Comparison of ENCODE assay signal across 1 cellular context in genomic region chr19:23395041-23395721, GRCh38.
A peak's percentile ranks its signal among the peaks of the same experiment; 100 is the strongest.
TF ChIP-seq lines count a peak whose summit lies in the region.

Gene ZNF91, minus strand, starts transcription at chr19:23395471. Its CDS starts 117 bp downstream, at chr19:23395354.

TF ChIP-seq in HepG2, 621 proteins besides CTCF, POLR2A, EP300 and RAD21 (continued from another document):
- peak; percentile 85 for TF ChIP-seq NFAT5 (CRISPR knock-in tag; IDR thresholded peaks at IDR 0.05)
- peak; percentile 25; the same call in 1 of the 2 replicates for TF ChIP-seq POGK (CRISPR knock-in tag; conservative IDR thresholded peaks at IDR 0.05)
- 0 out of 2 replicates have a peak, but pooled peaks have one; percentile 25 for TF ChIP-seq MTF1 (CRISPR knock-in tag; IDR thresholded peaks at IDR 0.05)
- peak; percentile 58; the same call in 1 of the 2 replicates for TF ChIP-seq ZNF276 (CRISPR knock-in tag; IDR thresholded peaks at IDR 0.05; ENCODE audit: low read depth)
- no peak for TF ChIP-seq MAFG (CRISPR knock-in tag; IDR thresholded peaks at IDR 0.05)
- peak; percentile 43 for TF ChIP-seq HDAC2 (CRISPR knock-in tag; IDR thresholded peaks at IDR 0.05)
- peak; percentile 43 for TF ChIP-seq RBM39 (IDR thresholded peaks at IDR 0.05; ENCODE audit: low read depth, low read length, poor library complexity, severe bottlenecking)
- peak; percentile 67; the same call in 1 of the 2 replicates for TF ChIP-seq NFKBIZ (CRISPR knock-in tag; IDR thresholded peaks at IDR 0.05)
- no peak; the same call in 1 of the 2 replicates for TF ChIP-seq ZBTB20 (CRISPR knock-in tag; IDR thresholded peaks at IDR 0.05; ENCODE audit: borderline replicate concordance, low read depth)
- TF ChIP-seq XRCC5 (optimal IDR thresholded peaks at IDR 0.05; ENCODE audit: low read length) = no peak
- TF ChIP-seq KAT2B (IDR thresholded peaks at IDR 0.05; ENCODE audit: borderline replicate concordance, low read depth, low read length) = no peak
- TF ChIP-seq ZNF788 (CRISPR knock-in tag; IDR thresholded peaks at IDR 0.05; ENCODE audit: borderline replicate concordance) = peak; percentile 80
- peak; percentile 81 for TF ChIP-seq ASH2L (IDR thresholded peaks at IDR 0.05; ENCODE audit: insufficient read length, low read depth, low read length)
- no peak for TF ChIP-seq REL (CRISPR knock-in tag; conservative IDR thresholded peaks at IDR 0.05)
- TF ChIP-seq, protein P1, sequence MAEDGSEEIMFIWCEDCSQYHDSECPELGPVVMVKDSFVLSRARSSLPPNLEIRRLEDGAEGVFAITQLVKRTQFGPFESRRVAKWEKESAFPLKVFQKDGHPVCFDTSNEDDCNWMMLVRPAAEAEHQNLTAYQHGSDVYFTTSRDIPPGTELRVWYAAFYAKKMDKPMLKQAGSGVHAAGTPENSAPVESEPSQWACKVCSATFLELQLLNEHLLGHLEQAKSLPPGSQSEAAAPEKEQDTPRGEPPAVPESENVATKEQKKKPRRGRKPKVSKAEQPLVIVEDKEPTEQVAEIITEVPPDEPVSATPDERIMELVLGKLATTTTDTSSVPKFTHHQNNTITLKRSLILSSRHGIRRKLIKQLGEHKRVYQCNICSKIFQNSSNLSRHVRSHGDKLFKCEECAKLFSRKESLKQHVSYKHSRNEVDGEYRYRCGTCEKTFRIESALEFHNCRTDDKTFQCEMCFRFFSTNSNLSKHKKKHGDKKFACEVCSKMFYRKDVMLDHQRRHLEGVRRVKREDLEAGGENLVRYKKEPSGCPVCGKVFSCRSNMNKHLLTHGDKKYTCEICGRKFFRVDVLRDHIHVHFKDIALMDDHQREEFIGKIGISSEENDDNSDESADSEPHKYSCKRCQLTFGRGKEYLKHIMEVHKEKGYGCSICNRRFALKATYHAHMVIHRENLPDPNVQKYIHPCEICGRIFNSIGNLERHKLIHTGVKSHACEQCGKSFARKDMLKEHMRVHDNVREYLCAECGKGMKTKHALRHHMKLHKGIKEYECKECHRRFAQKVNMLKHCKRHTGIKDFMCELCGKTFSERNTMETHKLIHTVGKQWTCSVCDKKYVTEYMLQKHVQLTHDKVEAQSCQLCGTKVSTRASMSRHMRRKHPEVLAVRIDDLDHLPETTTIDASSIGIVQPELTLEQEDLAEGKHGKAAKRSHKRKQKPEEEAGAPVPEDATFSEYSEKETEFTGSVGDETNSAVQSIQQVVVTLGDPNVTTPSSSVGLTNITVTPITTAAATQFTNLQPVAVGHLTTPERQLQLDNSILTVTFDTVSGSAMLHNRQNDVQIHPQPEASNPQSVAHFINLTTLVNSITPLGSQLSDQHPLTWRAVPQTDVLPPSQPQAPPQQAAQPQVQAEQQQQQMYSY (CRISPR knock-in tag; IDR thresholded peaks at IDR 0.05) = 0 out of 2 replicates have a peak, but pooled peaks have one; percentile 16
- TF ChIP-seq ZNF343 (CRISPR knock-in tag; IDR thresholded peaks at IDR 0.05) = no peak
- peak; percentile 94 for TF ChIP-seq POLR2G (IDR thresholded peaks at IDR 0.05; ENCODE audit: low read depth, low read length)
- no peak for TF ChIP-seq U2AF2 (IDR thresholded peaks at IDR 0.05; ENCODE audit: low read depth, low read length)
- TF ChIP-seq SIN3B (IDR thresholded peaks at IDR 0.05; ENCODE audit: low read length) = peak; percentile 34; the same call in 1 of the 2 replicates
- TF ChIP-seq, protein P2, sequence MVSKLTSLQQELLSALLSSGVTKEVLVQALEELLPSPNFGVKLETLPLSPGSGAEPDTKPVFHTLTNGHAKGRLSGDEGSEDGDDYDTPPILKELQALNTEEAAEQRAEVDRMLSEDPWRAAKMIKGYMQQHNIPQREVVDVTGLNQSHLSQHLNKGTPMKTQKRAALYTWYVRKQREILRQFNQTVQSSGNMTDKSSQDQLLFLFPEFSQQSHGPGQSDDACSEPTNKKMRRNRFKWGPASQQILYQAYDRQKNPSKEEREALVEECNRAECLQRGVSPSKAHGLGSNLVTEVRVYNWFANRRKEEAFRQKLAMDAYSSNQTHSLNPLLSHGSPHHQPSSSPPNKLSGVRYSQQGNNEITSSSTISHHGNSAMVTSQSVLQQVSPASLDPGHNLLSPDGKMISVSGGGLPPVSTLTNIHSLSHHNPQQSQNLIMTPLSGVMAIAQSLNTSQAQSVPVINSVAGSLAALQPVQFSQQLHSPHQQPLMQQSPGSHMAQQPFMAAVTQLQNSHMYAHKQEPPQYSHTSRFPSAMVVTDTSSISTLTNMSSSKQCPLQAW (CRISPR knock-in tag; IDR thresholded peaks at IDR 0.05) = peak; percentile 73; the same call in 1 of the 2 replicates
- TF ChIP-seq GABPB1 (CRISPR knock-in tag; IDR thresholded peaks at IDR 0.05) = peak; percentile 90
- TF ChIP-seq, protein P3, sequence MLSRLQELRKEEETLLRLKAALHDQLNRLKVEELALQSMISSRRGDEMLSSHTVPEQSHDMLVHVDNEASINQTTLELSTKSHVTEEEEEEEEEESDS (CRISPR knock-in tag; IDR thresholded peaks at IDR 0.05; ENCODE audit: borderline replicate concordance) = no peak
- peak; percentile 47 for TF ChIP-seq AGO1 (IDR thresholded peaks at IDR 0.05; ENCODE audit: low read depth, low read length, poor library complexity, severe bottlenecking)
